Comparison of ENCODE assay signal across 8 cellular contexts in the genomic region with DNA sequence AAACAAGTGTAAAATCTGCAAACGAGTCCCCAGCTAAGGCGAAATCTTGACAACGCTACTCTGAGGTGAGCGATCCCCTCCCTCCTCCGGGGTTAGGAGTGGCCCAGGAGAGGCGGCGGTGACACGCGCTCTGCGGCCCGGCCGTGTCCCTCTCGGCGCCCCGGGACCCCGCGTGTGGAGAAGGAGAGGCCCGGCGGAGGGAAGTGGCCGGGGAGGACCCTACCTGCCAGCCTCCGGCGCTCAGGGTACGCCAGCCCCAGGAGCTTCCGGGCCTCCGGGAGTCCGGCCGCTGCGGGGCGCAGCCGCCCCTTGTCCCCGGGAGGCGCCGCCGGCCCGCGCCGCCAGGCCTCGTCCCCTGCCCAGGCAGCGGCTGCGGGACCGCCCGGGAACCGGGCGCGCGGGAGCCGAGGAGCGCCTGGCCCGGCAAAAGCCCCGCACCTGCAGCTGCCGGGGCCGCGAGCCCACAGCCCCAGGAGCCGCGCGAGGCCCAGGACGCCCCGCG. TPM values are rescaled to one million over a fixed set of nuclear protein-coding genes. Genes with fewer than 3 reads are reported as not detected.
DNase-seq lines count a peak whose midpoint lies in the region; ATAC-seq and TF ChIP-seq lines count a peak whose summit lies in the region.

No MANE protein-coding gene starts in this region.

- DNase-seq in AG08395 (ENCODE audit: low spot score), result peak; percentile 40
- DNase-seq in RPMI8226, result peak; percentile 69
- peak; percentile 49 to 66 for DNase-seq in activated naive CD4-positive, alpha-beta T cell treated with anti-CD3 and anti-CD28 coated beads, Interleukin-2, amount 50 U/mL, for 72 hours (ENCODE audit: low spot score in 2 of 2)
- DNase-seq in heart right ventricle, result peak; percentile 24 to 49
- no peak for DNase-seq in NCI-H1105 (lab: John Stamatoyannopoulos, UW)

- H2AFZ ChIP-seq in parathyroid adenoma, result peak overlapping the region; percentile 76

- H3K9ac ChIP-seq in parathyroid adenoma, result no peak overlapping the region

- intact Hi-C loops in heart right ventricle (cut with DNase I), result loop anchor here in 8 of 10 donors (1.0 to 10.0 kb wide), 9 partner anchors 39 to 747 kb away; partner anchors contain the start of genes TAF5L (in 6 of the 8) and URB2 (in 6 of the 8)

- peaks cover 7% of the 10 kb centered on the region for H3K79me2 ChIP-seq in parathyroid adenoma

- TF ChIP-seq CTCF in heart right ventricle (IDR thresholded peaks at IDR 0.05) (peak in 7 of 9 donors; percentile 4 to 46 (median 18)), parathyroid adenoma (IDR thresholded peaks at IDR 0.05) (no peak)

- no peaks in the 10 kb centered on the region for H3K9me3 ChIP-seq in heart right ventricle
- H3K9me3 ChIP-seq in parathyroid adenoma (ENCODE audit: control insufficient read depth, low read length), result no peaks in the 10 kb centered on the region

- ATAC-seq in GM18861 (IDR thresholded peaks at IDR 0.05; ENCODE audit: unreplicated experiment), result peak; percentile 26
- peak; percentile 32 for ATAC-seq in HG03045 (IDR thresholded peaks at IDR 0.05; ENCODE audit: unreplicated experiment)
- peak; percentile 19 to 24 for ATAC-seq in activated naive CD4-positive, alpha-beta T cell treated with anti-CD3 and anti-CD28 coated beads, Interleukin-2, amount 50 U/mL, for 72 hours
- ATAC-seq in heart right ventricle, result peak in 7 of 8 donors; percentile 0 to 21 (median 9)

- H3K4me3 ChIP-seq in heart right ventricle (peak overlapping the region; percentile 76 to 96 (median 83)), parathyroid adenoma (ENCODE audit: low read depth, low read length) (peak overlapping the region; percentile 59)

- H3K36me3 ChIP-seq in heart right ventricle, result peaks cover 0 to 6% (median 0%) of the 10 kb centered on the region in 9 donors
- no peaks in the 10 kb centered on the region for H3K36me3 ChIP-seq in parathyroid adenoma (ENCODE audit: control insufficient read depth, insufficient read depth, low read length)

- H3K27ac ChIP-seq in heart right ventricle (peak overlapping the region; percentile 73 to 99 (median 92)), parathyroid adenoma (no peak overlapping the region)

- H3K36me3 Mint-ChIP-seq in activated naive CD4-positive, alpha-beta T cell treated with anti-CD3 and anti-CD28 coated beads, Interleukin-2, amount 50 U/mL, for 72 hours, result no peaks in the 10 kb centered on the region

- H3K9me3 Mint-ChIP-seq in activated naive CD4-positive, alpha-beta T cell treated with anti-CD3 and anti-CD28 coated beads, Interleukin-2, amount 50 U/mL, for 72 hours, result no peaks in the 10 kb centered on the region

- H3K4me1 ChIP-seq in heart right ventricle, result peaks cover 0 to 52% (median 32%) of the 10 kb centered on the region in 9 donors
- H3K4me1 ChIP-seq in parathyroid adenoma, result no peaks in the 10 kb centered on the region

- peak overlapping the region; percentile 86 for H3K4me2 ChIP-seq in parathyroid adenoma (ENCODE audit: low read length)

- H3K27me3 ChIP-seq in heart right ventricle (no peaks in the 10 kb centered on the region), parathyroid adenoma (ENCODE audit: control insufficient read depth, insufficient read depth, low read length) (no peaks in the 10 kb centered on the region)

- 0 to 1% methylated on average over 49 to 59 of the region's 59 CpGs for WGBS in heart right ventricle, 2 donors

- peak overlapping the region; percentile 81 to 84 for H3K27ac Mint-ChIP-seq in activated naive CD4-positive, alpha-beta T cell treated with anti-CD3 and anti-CD28 coated beads, Interleukin-2, amount 50 U/mL, for 72 hours

RNA-seq across cellular contexts. Expression of gene ABCB10, which starts 0.5 kb away (rescaled TPM):
- 10 to 100 TPM; 17.4 to 39.3 TPM for total RNA-seq in activated naive CD4-positive, alpha-beta T cell treated with anti-CD3 and anti-CD28 coated beads, Interleukin-2, amount 50 U/mL, for 72 hours
- total RNA-seq in heart right ventricle, result 10 to 100 TPM in 8 of 10 donors, 1 to 10 TPM in 2; 8.9 to 13.5 (median 11.9) TPM
- 10 to 100 TPM in 1 of 2 donors, 1 to 10 TPM in 1; 4.2 to 11.1 TPM for polyA plus RNA-seq in heart right ventricle

RNA-seq across cellular contexts. Expression of gene NUP133, which starts 49.8 kb away (rescaled TPM):
- 10 to 100 TPM; 52.7 to 55.7 TPM for total RNA-seq in activated naive CD4-positive, alpha-beta T cell treated with anti-CD3 and anti-CD28 coated beads, Interleukin-2, amount 50 U/mL, for 72 hours
- 10 to 100 TPM; 28.1 to 36.3 (median 31.4) TPM for total RNA-seq in heart right ventricle
- polyA plus RNA-seq in heart right ventricle, result 10 to 100 TPM in 1 of 2 donors, 1 to 10 TPM in 1; 9.3 to 13.8 TPM
